In genomic region chr19:33143897-33144405, GRCh38 we compare ENCODE assay signal across 8 cellular contexts. TPM values are rescaled to one million over a fixed set of nuclear protein-coding genes. Genes with fewer than 3 reads are reported as not detected.
A peak's percentile ranks its signal among the peaks of the same experiment; 100 is the strongest.
DNase-seq lines count a peak whose midpoint lies in the region; ATAC-seq and TF ChIP-seq lines count a peak whose summit lies in the region.

No MANE protein-coding gene starts in this region.

- no peak for TF ChIP-seq POLR2A in uterus (IDR thresholded peaks at IDR 0.05)

- no peak overlapping the region for H3K4me3 ChIP-seq in uterus

- H3K36me3 ChIP-seq in uterus, result no peaks in the 10 kb centered on the region

- H3K27ac ChIP-seq in uterus, result no peak overlapping the region

- no peak for DNase-seq in AG09319 (ENCODE audit: extremely low read depth, low read depth)
- peak; percentile 68 for DNase-seq in SK-MEL-5 (ENCODE audit: low read depth, low spot score)
- peak; percentile 64 for DNase-seq in activated naive CD4-positive, alpha-beta T cell treated with Interleukin-2 at 50 U/mL for 16 hours
- peak; percentile 16 for DNase-seq in glomerular endothelial cell (ENCODE audit: extremely low read depth, low read depth, low spot score)
- peak; percentile 28 for DNase-seq in pons (ENCODE audit: low spot score)
- peak; percentile 50 to 66 for DNase-seq in uterus

- intact Hi-C loops in uterus (cut with DNase I; ENCODE audit: low total_unique reads), result loop anchor here (10.0 kb wide), 1 partner anchor 271 kb away; no protein-coding TSS in a partner anchor

- TF ChIP-seq CTCF in AG09319 (IDR thresholded peaks at IDR 0.05; ENCODE audit: low read depth, low read length) (peak; percentile 97), LNCAP (IDR thresholded peaks at IDR 0.05) (peak; percentile 98), uterus (IDR thresholded peaks at IDR 0.05) (peak; percentile 81 to 93 (median 89))

- no peaks in the 10 kb centered on the region for H3K27me3 ChIP-seq in uterus

- no peaks in the 10 kb centered on the region for H3K9me3 ChIP-seq in uterus

- ATAC-seq in GM19351 (IDR thresholded peaks at IDR 0.05; ENCODE audit: unreplicated experiment), result peak; percentile 58

- H3K4me1 ChIP-seq in uterus, result no peaks in the 10 kb centered on the region

- in situ Hi-C loops in SK-MEL-5 (cut with HindIII; ENCODE audit: low pct_unique_long_range_greater_than_20kb, low sequenced_read_pairs), result no loop called here

RNA-seq across cellular contexts. Expression of gene WDR88, which starts 12.0 kb away (rescaled TPM):
- total RNA-seq in SK-MEL-5 (2014; rRNA removed; shearing (Covaris generic)), result not detected in 2 replicates
- not detected in 2 replicates for polyA plus RNA-seq in SK-MEL-5 (2015; cell fraction: cytosol; rRNA removed)
- polyA plus RNA-seq in SK-MEL-5 (2015; cell fraction: nucleus; rRNA removed), result not detected in 2 replicates
- total RNA-seq in glomerular endothelial cell (not detected in 2 replicates), uterus (not detected)

RNA-seq across cellular contexts. Expression of gene LRP3, which starts 50.2 kb away (rescaled TPM):
- total RNA-seq in SK-MEL-5 (2014; rRNA removed; shearing (Covaris generic)), result 27.7 and 30.2 TPM in 2 replicates
- 38.5 and 54.7 TPM in 2 replicates for polyA plus RNA-seq in SK-MEL-5 (2015; cell fraction: cytosol; rRNA removed)
- polyA plus RNA-seq in SK-MEL-5 (2015; cell fraction: nucleus; rRNA removed), result 28.8 and 58.3 TPM in 2 replicates
- total RNA-seq in glomerular endothelial cell, result 30.0 and 36.5 TPM in 2 replicates
- total RNA-seq in uterus, result 10 to 100 TPM in 3 of 4 donors, 1 to 10 TPM in 1; 5.9 to 26.9 (median 23.3) TPM
